ENCODE assay signal across 1 cellular context in the genomic region with DNA sequence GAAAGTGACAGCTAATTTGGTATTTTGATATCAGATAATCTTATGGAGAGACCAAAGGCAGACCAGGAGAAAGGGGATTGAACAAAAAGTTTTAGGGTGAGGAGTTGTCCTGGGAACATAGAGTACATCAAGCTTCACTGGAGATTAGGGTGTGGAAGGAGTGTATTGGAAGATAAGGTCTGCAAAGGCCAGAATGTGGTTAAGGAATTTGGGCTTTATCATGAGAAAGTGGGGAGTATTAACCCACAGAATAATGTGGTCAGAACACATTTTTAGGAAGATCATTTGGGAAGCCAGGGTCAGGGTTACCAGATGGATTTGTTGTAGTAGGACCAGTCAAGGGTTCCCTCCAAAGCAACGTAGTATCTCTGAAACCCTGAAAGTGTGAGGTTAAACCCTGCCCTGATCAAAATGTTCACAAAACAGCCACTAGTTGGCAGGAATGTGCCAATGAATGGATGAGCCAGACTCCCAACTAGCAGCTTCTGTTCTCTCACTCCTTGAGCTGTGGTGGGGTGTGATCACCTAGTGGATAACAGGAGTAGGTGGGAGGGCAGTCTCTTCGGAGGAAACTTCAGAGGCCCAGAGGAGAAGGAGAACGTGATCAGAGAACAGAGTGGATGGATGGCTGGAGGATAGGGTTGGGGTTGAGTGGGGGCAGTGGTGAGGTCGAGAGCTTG.
TF ChIP-seq lines count a peak whose summit lies in the region.

No MANE protein-coding gene starts in this region.

TF ChIP-seq in HepG2, 621 proteins besides CTCF, POLR2A, EP300 and RAD21 (continued from another document and continues in another):
- TF ChIP-seq, protein P1, sequence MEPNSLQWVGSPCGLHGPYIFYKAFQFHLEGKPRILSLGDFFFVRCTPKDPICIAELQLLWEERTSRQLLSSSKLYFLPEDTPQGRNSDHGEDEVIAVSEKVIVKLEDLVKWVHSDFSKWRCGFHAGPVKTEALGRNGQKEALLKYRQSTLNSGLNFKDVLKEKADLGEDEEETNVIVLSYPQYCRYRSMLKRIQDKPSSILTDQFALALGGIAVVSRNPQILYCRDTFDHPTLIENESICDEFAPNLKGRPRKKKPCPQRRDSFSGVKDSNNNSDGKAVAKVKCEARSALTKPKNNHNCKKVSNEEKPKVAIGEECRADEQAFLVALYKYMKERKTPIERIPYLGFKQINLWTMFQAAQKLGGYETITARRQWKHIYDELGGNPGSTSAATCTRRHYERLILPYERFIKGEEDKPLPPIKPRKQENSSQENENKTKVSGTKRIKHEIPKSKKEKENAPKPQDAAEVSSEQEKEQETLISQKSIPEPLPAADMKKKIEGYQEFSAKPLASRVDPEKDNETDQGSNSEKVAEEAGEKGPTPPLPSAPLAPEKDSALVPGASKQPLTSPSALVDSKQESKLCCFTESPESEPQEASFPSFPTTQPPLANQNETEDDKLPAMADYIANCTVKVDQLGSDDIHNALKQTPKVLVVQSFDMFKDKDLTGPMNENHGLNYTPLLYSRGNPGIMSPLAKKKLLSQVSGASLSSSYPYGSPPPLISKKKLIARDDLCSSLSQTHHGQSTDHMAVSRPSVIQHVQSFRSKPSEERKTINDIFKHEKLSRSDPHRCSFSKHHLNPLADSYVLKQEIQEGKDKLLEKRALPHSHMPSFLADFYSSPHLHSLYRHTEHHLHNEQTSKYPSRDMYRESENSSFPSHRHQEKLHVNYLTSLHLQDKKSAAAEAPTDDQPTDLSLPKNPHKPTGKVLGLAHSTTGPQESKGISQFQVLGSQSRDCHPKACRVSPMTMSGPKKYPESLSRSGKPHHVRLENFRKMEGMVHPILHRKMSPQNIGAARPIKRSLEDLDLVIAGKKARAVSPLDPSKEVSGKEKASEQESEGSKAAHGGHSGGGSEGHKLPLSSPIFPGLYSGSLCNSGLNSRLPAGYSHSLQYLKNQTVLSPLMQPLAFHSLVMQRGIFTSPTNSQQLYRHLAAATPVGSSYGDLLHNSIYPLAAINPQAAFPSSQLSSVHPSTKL (CRISPR knock-in tag; IDR thresholded peaks at IDR 0.05), result 0 out of 2 replicates have a peak, but pooled peaks have one; percentile 8
- TF ChIP-seq, protein P2, sequence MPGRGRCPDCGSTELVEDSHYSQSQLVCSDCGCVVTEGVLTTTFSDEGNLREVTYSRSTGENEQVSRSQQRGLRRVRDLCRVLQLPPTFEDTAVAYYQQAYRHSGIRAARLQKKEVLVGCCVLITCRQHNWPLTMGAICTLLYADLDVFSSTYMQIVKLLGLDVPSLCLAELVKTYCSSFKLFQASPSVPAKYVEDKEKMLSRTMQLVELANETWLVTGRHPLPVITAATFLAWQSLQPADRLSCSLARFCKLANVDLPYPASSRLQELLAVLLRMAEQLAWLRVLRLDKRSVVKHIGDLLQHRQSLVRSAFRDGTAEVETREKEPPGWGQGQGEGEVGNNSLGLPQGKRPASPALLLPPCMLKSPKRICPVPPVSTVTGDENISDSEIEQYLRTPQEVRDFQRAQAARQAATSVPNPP (CRISPR knock-in tag; IDR thresholded peaks at IDR 0.05), result no peak
- TF ChIP-seq RXRB (CRISPR knock-in tag; IDR thresholded peaks at IDR 0.05; ENCODE audit: borderline replicate concordance) (0 out of 2 replicates have a peak, but pooled peaks have one; percentile 36), CBX5 (CRISPR knock-in tag; IDR thresholded peaks at IDR 0.05; ENCODE audit: borderline replicate concordance) (peak; percentile 65; the same call in 1 of the 2 replicates), KDM1A (CRISPR knock-in tag; IDR thresholded peaks at IDR 0.05) (0 out of 2 replicates have a peak, but pooled peaks have one; percentile 12), TEAD3 (CRISPR knock-in tag; optimal IDR thresholded peaks at IDR 0.05; ENCODE audit: borderline replicate concordance) (peak; percentile 88), GATAD2A (CRISPR knock-in tag; IDR thresholded peaks at IDR 0.05) (peak; percentile 70), SSRP1 (CRISPR knock-in tag; IDR thresholded peaks at IDR 0.05) (0 out of 2 replicates have a peak, but pooled peaks have one; percentile 71), ERF (CRISPR knock-in tag; IDR thresholded peaks at IDR 0.05) (0 out of 2 replicates have a peak, but pooled peaks have one; percentile 28), ZNF605 (CRISPR knock-in tag; IDR thresholded peaks at IDR 0.05) (0 out of 2 replicates have a peak, but pooled peaks have one; percentile 34), FOXA3 (CRISPR knock-in tag; IDR thresholded peaks at IDR 0.05) (0 out of 2 replicates have a peak, but pooled peaks have one; percentile 27), CREB1 (IDR thresholded peaks at IDR 0.05) (no peak), CREB1 (CRISPR knock-in tag; IDR thresholded peaks at IDR 0.05) (0 out of 2 replicates have a peak, but pooled peaks have one; percentile 29), MIER2 (CRISPR knock-in tag; IDR thresholded peaks at IDR 0.05) (0 out of 2 replicates have a peak, but pooled peaks have one; percentile 30), POLR2G (IDR thresholded peaks at IDR 0.05; ENCODE audit: low read depth, low read length) (peak; percentile 46; the same call in 1 of the 2 replicates), MED1 (CRISPR knock-in tag; IDR thresholded peaks at IDR 0.05) (peak; percentile 33; the same call in 1 of the 2 replicates), MIER3 (CRISPR knock-in tag; IDR thresholded peaks at IDR 0.05; ENCODE audit: borderline replicate concordance) (peak; percentile 21; the same call in 1 of the 2 replicates), ZNF225 (CRISPR knock-in tag; IDR thresholded peaks at IDR 0.05) (no peak), SMC3 (IDR thresholded peaks at IDR 0.05; ENCODE audit: low read length) (peak; percentile 77), ZBTB7B (CRISPR knock-in tag; IDR thresholded peaks at IDR 0.05) (0 out of 2 replicates have a peak, but pooled peaks have one; percentile 18), THAP11 (CRISPR knock-in tag; IDR thresholded peaks at IDR 0.05) (0 out of 2 replicates have a peak, but pooled peaks have one; percentile 26), SALL1 (CRISPR knock-in tag; IDR thresholded peaks at IDR 0.05) (0 out of 2 replicates have a peak, but pooled peaks have one; percentile 29), ZNF460 (CRISPR knock-in tag; IDR thresholded peaks at IDR 0.05; ENCODE audit: borderline replicate concordance) (no peak), HOXA3 (CRISPR knock-in tag; IDR thresholded peaks at IDR 0.05) (peak; percentile 31; the same call in 1 of the 2 replicates), ZNF331 (CRISPR knock-in tag; IDR thresholded peaks at IDR 0.05) (peak; percentile 36; the same call in 1 of the 2 replicates), CCAR2 (optimal IDR thresholded peaks at IDR 0.05; ENCODE audit: low read depth, low read length) (peak; percentile 25), YY1 (IDR thresholded peaks at IDR 0.05; ENCODE audit: insufficient read depth, insufficient replicate concordance, low read depth, low read length) (no peak), ZNF614 (CRISPR knock-in tag; IDR thresholded peaks at IDR 0.05; ENCODE audit: borderline replicate concordance) (peak; percentile 58; the same call in 1 of the 2 replicates)
- TF ChIP-seq, protein P3, sequence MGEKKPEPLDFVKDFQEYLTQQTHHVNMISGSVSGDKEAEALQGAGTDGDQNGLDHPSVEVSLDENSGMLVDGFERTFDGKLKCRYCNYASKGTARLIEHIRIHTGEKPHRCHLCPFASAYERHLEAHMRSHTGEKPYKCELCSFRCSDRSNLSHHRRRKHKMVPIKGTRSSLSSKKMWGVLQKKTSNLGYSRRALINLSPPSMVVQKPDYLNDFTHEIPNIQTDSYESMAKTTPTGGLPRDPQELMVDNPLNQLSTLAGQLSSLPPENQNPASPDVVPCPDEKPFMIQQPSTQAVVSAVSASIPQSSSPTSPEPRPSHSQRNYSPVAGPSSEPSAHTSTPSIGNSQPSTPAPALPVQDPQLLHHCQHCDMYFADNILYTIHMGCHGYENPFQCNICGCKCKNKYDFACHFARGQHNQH (CRISPR knock-in tag; IDR thresholded peaks at IDR 0.05), result 0 out of 2 replicates have a peak, but pooled peaks have one; percentile 49
- TF ChIP-seq, protein P4, sequence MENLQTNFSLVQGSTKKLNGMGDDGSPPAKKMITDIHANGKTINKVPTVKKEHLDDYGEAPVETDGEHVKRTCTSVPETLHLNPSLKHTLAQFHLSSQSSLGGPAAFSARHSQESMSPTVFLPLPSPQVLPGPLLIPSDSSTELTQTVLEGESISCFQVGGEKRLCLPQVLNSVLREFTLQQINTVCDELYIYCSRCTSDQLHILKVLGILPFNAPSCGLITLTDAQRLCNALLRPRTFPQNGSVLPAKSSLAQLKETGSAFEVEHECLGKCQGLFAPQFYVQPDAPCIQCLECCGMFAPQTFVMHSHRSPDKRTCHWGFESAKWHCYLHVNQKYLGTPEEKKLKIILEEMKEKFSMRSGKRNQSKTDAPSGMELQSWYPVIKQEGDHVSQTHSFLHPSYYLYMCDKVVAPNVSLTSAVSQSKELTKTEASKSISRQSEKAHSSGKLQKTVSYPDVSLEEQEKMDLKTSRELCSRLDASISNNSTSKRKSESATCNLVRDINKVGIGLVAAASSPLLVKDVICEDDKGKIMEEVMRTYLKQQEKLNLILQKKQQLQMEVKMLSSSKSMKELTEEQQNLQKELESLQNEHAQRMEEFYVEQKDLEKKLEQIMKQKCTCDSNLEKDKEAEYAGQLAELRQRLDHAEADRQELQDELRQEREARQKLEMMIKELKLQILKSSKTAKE (CRISPR knock-in tag; IDR thresholded peaks at IDR 0.05; ENCODE audit: borderline replicate concordance), result no peak
- TF ChIP-seq, protein P5, sequence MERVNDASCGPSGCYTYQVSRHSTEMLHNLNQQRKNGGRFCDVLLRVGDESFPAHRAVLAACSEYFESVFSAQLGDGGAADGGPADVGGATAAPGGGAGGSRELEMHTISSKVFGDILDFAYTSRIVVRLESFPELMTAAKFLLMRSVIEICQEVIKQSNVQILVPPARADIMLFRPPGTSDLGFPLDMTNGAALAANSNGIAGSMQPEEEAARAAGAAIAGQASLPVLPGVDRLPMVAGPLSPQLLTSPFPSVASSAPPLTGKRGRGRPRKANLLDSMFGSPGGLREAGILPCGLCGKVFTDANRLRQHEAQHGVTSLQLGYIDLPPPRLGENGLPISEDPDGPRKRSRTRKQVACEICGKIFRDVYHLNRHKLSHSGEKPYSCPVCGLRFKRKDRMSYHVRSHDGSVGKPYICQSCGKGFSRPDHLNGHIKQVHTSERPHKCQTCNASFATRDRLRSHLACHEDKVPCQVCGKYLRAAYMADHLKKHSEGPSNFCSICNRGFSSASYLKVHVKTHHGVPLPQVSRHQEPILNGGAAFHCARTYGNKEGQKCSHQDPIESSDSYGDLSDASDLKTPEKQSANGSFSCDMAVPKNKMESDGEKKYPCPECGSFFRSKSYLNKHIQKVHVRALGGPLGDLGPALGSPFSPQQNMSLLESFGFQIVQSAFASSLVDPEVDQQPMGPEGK (CRISPR knock-in tag; IDR thresholded peaks at IDR 0.05), result peak; percentile 39; the same call in 1 of the 2 replicates
- TF ChIP-seq, protein P6, sequence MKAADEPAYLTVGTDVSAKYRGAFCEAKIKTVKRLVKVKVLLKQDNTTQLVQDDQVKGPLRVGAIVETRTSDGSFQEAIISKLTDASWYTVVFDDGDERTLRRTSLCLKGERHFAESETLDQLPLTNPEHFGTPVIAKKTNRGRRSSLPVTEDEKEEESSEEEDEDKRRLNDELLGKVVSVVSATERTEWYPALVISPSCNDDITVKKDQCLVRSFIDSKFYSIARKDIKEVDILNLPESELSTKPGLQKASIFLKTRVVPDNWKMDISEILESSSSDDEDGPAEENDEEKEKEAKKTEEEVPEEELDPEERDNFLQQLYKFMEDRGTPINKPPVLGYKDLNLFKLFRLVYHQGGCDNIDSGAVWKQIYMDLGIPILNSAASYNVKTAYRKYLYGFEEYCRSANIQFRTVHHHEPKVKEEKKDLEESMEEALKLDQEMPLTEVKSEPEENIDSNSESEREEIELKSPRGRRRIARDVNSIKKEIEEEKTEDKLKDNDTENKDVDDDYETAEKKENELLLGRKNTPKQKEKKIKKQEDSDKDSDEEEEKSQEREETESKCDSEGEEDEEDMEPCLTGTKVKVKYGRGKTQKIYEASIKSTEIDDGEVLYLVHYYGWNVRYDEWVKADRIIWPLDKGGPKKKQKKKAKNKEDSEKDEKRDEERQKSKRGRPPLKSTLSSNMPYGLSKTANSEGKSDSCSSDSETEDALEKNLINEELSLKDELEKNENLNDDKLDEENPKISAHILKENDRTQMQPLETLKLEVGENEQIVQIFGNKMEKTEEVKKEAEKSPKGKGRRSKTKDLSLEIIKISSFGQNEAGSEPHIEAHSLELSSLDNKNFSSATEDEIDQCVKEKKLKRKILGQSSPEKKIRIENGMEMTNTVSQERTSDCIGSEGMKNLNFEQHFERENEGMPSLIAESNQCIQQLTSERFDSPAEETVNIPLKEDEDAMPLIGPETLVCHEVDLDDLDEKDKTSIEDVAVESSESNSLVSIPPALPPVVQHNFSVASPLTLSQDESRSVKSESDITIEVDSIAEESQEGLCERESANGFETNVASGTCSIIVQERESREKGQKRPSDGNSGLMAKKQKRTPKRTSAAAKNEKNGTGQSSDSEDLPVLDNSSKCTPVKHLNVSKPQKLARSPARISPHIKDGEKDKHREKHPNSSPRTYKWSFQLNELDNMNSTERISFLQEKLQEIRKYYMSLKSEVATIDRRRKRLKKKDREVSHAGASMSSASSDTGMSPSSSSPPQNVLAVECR (CRISPR knock-in tag; IDR thresholded peaks at IDR 0.05; ENCODE audit: borderline replicate concordance), result peak; percentile 18; the same call in 1 of the 2 replicates
- TF ChIP-seq, protein P7, sequence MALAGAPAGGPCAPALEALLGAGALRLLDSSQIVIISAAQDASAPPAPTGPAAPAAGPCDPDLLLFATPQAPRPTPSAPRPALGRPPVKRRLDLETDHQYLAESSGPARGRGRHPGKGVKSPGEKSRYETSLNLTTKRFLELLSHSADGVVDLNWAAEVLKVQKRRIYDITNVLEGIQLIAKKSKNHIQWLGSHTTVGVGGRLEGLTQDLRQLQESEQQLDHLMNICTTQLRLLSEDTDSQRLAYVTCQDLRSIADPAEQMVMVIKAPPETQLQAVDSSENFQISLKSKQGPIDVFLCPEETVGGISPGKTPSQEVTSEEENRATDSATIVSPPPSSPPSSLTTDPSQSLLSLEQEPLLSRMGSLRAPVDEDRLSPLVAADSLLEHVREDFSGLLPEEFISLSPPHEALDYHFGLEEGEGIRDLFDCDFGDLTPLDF (CRISPR knock-in tag; IDR thresholded peaks at IDR 0.05), result no peak
- TF ChIP-seq, protein P8, sequence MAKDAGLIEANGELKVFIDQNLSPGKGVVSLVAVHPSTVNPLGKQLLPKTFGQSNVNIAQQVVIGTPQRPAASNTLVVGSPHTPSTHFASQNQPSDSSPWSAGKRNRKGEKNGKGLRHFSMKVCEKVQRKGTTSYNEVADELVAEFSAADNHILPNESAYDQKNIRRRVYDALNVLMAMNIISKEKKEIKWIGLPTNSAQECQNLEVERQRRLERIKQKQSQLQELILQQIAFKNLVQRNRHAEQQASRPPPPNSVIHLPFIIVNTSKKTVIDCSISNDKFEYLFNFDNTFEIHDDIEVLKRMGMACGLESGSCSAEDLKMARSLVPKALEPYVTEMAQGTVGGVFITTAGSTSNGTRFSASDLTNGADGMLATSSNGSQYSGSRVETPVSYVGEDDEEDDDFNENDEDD (CRISPR knock-in tag; IDR thresholded peaks at IDR 0.05; ENCODE audit: borderline replicate concordance), result peak; percentile 37; the same call in 1 of the 2 replicates
- TF ChIP-seq, protein P9, sequence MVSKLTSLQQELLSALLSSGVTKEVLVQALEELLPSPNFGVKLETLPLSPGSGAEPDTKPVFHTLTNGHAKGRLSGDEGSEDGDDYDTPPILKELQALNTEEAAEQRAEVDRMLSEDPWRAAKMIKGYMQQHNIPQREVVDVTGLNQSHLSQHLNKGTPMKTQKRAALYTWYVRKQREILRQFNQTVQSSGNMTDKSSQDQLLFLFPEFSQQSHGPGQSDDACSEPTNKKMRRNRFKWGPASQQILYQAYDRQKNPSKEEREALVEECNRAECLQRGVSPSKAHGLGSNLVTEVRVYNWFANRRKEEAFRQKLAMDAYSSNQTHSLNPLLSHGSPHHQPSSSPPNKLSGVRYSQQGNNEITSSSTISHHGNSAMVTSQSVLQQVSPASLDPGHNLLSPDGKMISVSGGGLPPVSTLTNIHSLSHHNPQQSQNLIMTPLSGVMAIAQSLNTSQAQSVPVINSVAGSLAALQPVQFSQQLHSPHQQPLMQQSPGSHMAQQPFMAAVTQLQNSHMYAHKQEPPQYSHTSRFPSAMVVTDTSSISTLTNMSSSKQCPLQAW (CRISPR knock-in tag; IDR thresholded peaks at IDR 0.05), result peak; percentile 46; the same call in 1 of the 2 replicates
